ENCODE assay signal across 18 cellular contexts in the genomic region with DNA sequence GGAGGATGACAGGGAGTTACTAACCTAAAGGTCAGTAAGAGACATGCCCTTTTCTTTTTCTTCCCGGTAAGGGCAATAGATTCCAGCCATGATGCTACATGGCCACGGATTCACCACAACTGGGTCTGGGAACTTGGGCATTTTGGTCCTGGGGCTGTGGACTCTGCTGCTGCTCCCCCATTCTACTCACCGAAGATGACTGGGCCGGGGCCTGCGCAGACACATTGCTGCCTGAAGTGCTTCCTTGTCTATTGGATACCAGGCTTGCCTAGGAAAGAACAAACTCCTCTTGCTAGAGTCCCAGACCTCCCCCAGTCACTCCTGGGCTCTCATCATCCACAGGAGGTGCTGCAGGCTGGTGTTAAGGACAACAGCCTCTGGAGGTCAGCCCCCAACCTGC. TPM values are rescaled to one million over a fixed set of nuclear protein-coding genes. Genes with fewer than 3 reads are reported as not detected.
DNase-seq lines count a peak whose midpoint lies in the region; ATAC-seq and TF ChIP-seq lines count a peak whose summit lies in the region.
"Had no signal": no experiment of that assay in that cellular context is flagged by ENCODE, and none has a peak within 500 bp of the region (broad histone marks: within the 10 kb centered on the region; RNA-seq: fewer than 3 reads in every experiment).

No MANE protein-coding gene starts in this region.

- H2BK15ac ChIP-seq in IMR-90 (ENCODE audit: low read depth, low read length) = no peak overlapping the region
- no peak overlapping the region for H2BK15ac ChIP-seq in neuronal stem cell (ENCODE audit: low read length)

- peak overlapping the region; percentile 1 for H2BK12ac ChIP-seq in neuronal stem cell (ENCODE audit: low read length)

- H3K4me3 ChIP-seq in left ventricle myocardium inferior (no peak overlapping the region), IMR-90 (ENCODE audit: insufficient read depth, low read depth, low read length) (no peak overlapping the region), adipocyte (ENCODE audit: low read length) (no peak overlapping the region), neuronal stem cell (ENCODE audit: low read length in 2 of 2) (no peak overlapping the region), vagina (no peak overlapping the region)
- H3K4me3 ChIP-seq: HAP-1 had no signal

- H2BK120ac ChIP-seq in IMR-90 (ENCODE audit: low read depth, low read length) = no peak overlapping the region
- H2BK120ac ChIP-seq in neuronal stem cell (ENCODE audit: low read depth, low read length) = no peak overlapping the region

- H3K4me1 ChIP-seq in left ventricle myocardium inferior (peaks cover 65% of the 10 kb centered on the region), IMR-90 (ENCODE audit: control insufficient read depth, insufficient read depth, low read length) (peaks cover 26% of the 10 kb centered on the region), adipocyte (ENCODE audit: control insufficient read depth, insufficient read depth, low read length) (peaks cover 40% of the 10 kb centered on the region), neuronal stem cell (ENCODE audit: control insufficient read depth in 2 of 2, insufficient read depth in 1 of 2, low read depth in 1 of 2, low read length in 2 of 2) (peaks cover 24 to 26% of the 10 kb centered on the region in 2 donors), vagina (peaks cover 23% of the 10 kb centered on the region)
- H3K4me1 ChIP-seq: HAP-1 had no signal

- peaks cover 0 to 4% of the 10 kb centered on the region in 2 experiments; a peak in 2 of 4 replicates for H3K79me1 ChIP-seq in IMR-90 (ENCODE audit: low read depth in 1 of 2, low read length in 2 of 2)
- no peaks in the 10 kb centered on the region for H3K79me1 ChIP-seq in neuronal stem cell (ENCODE audit: low read depth, low read length)

- no peak for ATAC-seq in Right ventricle myocardium superior (ENCODE audit: poor library complexity)
- ATAC-seq in IMR-90 (ENCODE audit: low read depth) = no peak

- H3K27me3 ChIP-seq in left ventricle myocardium inferior (ENCODE audit: low read depth) = no peaks in the 10 kb centered on the region
- H3K27me3 ChIP-seq in IMR-90 (ENCODE audit: control insufficient read depth, insufficient read depth, low read length) = no peaks in the 10 kb centered on the region
- no peaks in the 10 kb centered on the region for H3K27me3 ChIP-seq in adipocyte (replicated peaks; ENCODE audit: control insufficient read depth, insufficient read depth, low read length)
- no peaks in the 10 kb centered on the region for H3K27me3 ChIP-seq in neuronal stem cell (ENCODE audit: control insufficient read depth in 3 of 3, insufficient read depth in 3 of 3, low read depth in 1 of 3, low read length in 3 of 3)
- H3K27me3 ChIP-seq in vagina = no peaks in the 10 kb centered on the region

- intact Hi-C loops in left ventricle myocardium inferior (cut with micrococcal nuclease) (loop anchor here (10.0 kb wide), 1 partner anchor 84 kb away; no protein-coding TSS in a partner anchor), Right ventricle myocardium superior (cut with DNase I) (no loop called here), IMR-90 (cut with micrococcal nuclease) (loop anchor here (5.0 kb wide), 1 partner anchor 241 kb away; no protein-coding TSS in a partner anchor), vagina (cut with DNase I) (no loop called here)

- H3K9me1 ChIP-seq in IMR-90 (ENCODE audit: insufficient read depth, low read length) = peaks cover 17% of the 10 kb centered on the region

- H3K9me3 ChIP-seq in left ventricle myocardium inferior (replicated peaks) = no peaks in the 10 kb centered on the region
- no peaks in the 10 kb centered on the region for H3K9me3 ChIP-seq in IMR-90 (ENCODE audit: control insufficient read depth, insufficient read depth, low read length)
- no peaks in the 10 kb centered on the region for H3K9me3 ChIP-seq in adipocyte (ENCODE audit: control insufficient read depth, low read length)
- no peaks in the 10 kb centered on the region for H3K9me3 ChIP-seq in neuronal stem cell (replicated peaks in 1 of 2; ENCODE audit: control insufficient read depth in 2 of 2, insufficient read depth in 1 of 2, low read depth in 1 of 2, low read length in 2 of 2)
- no peaks in the 10 kb centered on the region for H3K9me3 ChIP-seq in vagina
- H3K9me3 ChIP-seq: HAP-1 had no signal

- no peak for TF ChIP-seq CTCF in left ventricle myocardium inferior (IDR thresholded peaks at IDR 0.05; ENCODE audit: borderline replicate concordance)
- no peak for TF ChIP-seq CTCF in IMR-90 (conservative IDR thresholded peaks at IDR 0.05; ENCODE audit: low read depth, low read length)
- no peak for TF ChIP-seq CTCF in vagina (IDR thresholded peaks at IDR 0.05)

- H4K5ac ChIP-seq in IMR-90 (ENCODE audit: low read depth, low read length) = no peak overlapping the region

- H4K20me1 ChIP-seq in IMR-90 (ENCODE audit: insufficient read depth, low read length) = no peaks in the 10 kb centered on the region; the same call in 1 of the 2 replicates

- H3K23ac ChIP-seq in IMR-90 (ENCODE audit: low read depth, low read length) = no peak overlapping the region
- H3K23ac ChIP-seq in neuronal stem cell (ENCODE audit: low read depth, low read length, poor library complexity) = no peak overlapping the region

- TF ChIP-seq POLR2A in IMR-90 (IDR thresholded peaks at IDR 0.05; ENCODE audit: low read depth, low read length) (no peak), vagina (IDR thresholded peaks at IDR 0.05) (no peak)

- WGBS in IMR-90 (ENCODE audit: extremely low coverage in 2 of 2, insufficient read length in 1 of 2), 2 experiments = 92% methylated on average over 2 of the region's 5 CpGs; no CpG with 5 or more reads in 1 of the 2 experiments
- no CpG with 5 or more reads among the region's 5 CpGs for WGBS in neuronal stem cell (ENCODE audit: extremely low coverage in 2 of 2, insufficient read length in 2 of 2, insufficient replicate concordance in 1 of 2), 2 donors

- no peak overlapping the region for H3K14ac ChIP-seq in IMR-90 (replicated peaks; ENCODE audit: low read depth, low read length)
- no peak overlapping the region for H3K14ac ChIP-seq in neuronal stem cell (ENCODE audit: low read length)

- no peak for TF ChIP-seq RAD21 in IMR-90 (IDR thresholded peaks at IDR 0.05; ENCODE audit: low read length)

- H2BK5ac ChIP-seq in IMR-90 (ENCODE audit: low read depth, low read length, poor library complexity, severe bottlenecking) = no peak overlapping the region
- peak overlapping the region; percentile 69 for H2BK5ac ChIP-seq in neuronal stem cell (ENCODE audit: low read length)

- no peak overlapping the region for H3K56ac ChIP-seq in IMR-90 (ENCODE audit: extremely low read depth, insufficient read depth, low read length)

- in situ Hi-C loops in IMR-90 (cut with MboI; ENCODE audit: low sequenced_read_pairs) = no loop called here

- BruUV-seq in IMR-90 (replicated peaks; lab: Mats Ljungman, UMichigan) = no TSS peak

- H3K9ac ChIP-seq in IMR-90 (ENCODE audit: low read depth, low read length) (no peak overlapping the region), adipocyte (ENCODE audit: low read length) (peak overlapping the region; percentile 11), neuronal stem cell (ENCODE audit: low read depth, low read length, poor library complexity) (no peak overlapping the region)

- no peak overlapping the region for H3K4me2 ChIP-seq in IMR-90 (ENCODE audit: low read depth, low read length)
- H3K4me2 ChIP-seq in neuronal stem cell (ENCODE audit: insufficient read depth, low read length, poor library complexity, severe bottlenecking) = no peak overlapping the region

- no peak overlapping the region for H2AK5ac ChIP-seq in IMR-90 (ENCODE audit: low read depth, low read length)
- no peak overlapping the region for H2AK5ac ChIP-seq in neuronal stem cell (ENCODE audit: low read depth, low read length)

- H2AK9ac ChIP-seq in IMR-90 (replicated peaks; ENCODE audit: low read depth, low read length, poor library complexity) = peak overlapping the region; percentile 55

- POLR2A ChIA-PET in IMR-90 (lab: Charles Lee; ENCODE audit: unreplicated experiment) = no interaction called here

- H3K36me3 ChIP-seq in left ventricle myocardium inferior (peaks cover 16% of the 10 kb centered on the region), IMR-90 (ENCODE audit: control insufficient read depth, insufficient read depth, low read length) (peaks cover 10% of the 10 kb centered on the region; the same call in 1 of the 2 replicates), adipocyte (ENCODE audit: control insufficient read depth, insufficient read depth, low read length, severe bottlenecking) (peaks cover 30% of the 10 kb centered on the region), neuronal stem cell (replicated peaks in 1 of 2; ENCODE audit: control insufficient read depth in 2 of 2, insufficient read depth in 2 of 2, low read length in 2 of 2) (peaks cover 0 to 4% of the 10 kb centered on the region in 2 donors), vagina (no peaks in the 10 kb centered on the region)
- H3K36me3 ChIP-seq: HAP-1 had no signal

- dilution Hi-C loops in IMR-90 (cut with HindIII; ENCODE audit: low sequenced_read_pairs, unreplicated experiment) = no loop called here

- H2AFZ ChIP-seq in IMR-90 (replicated peaks; ENCODE audit: low read length, poor library complexity) (no peak overlapping the region), neuronal stem cell (ENCODE audit: low read length) (no peak overlapping the region)

- CTCF ChIA-PET in IMR-90 (lab: Yijun Ruan, JAX) = interaction anchor here (3.0 kb wide), 1 partner anchor 75 kb away, joined by 10 read pairs; no protein-coding TSS in a partner anchor

- no peak for DNase-seq in left ventricle myocardium inferior
- no peak for DNase-seq in Right ventricle myocardium superior
- no peak for DNase-seq in IMR-90
- no peak for DNase-seq in adipocyte (ENCODE audit: low read depth)
- no peak for DNase-seq in neuronal stem cell (ENCODE audit: low spot score)
- no peak for DNase-seq in T-helper 1 cell
- DNase-seq in stimulated activated naive CD4-positive, alpha-beta T cell treated with Interleukin-2 at 50 U/mL for 16 hours (lab: John Stamatoyannopoulos, UW) = no peak
- DNase-seq in vagina (ENCODE audit: extremely low spot score in 2 of 2) = no peak
- DNase-seq: Calu3; CD4-positive, alpha-beta memory T cell; COR-L47; DMS53; DND-41; GOT3 had no signal

- no peak overlapping the region for H4K91ac ChIP-seq in IMR-90 (ENCODE audit: insufficient read depth, low read depth, low read length)
- H4K91ac ChIP-seq in neuronal stem cell (ENCODE audit: low read depth, low read length, poor library complexity) = no peak overlapping the region

- H2BK20ac ChIP-seq in IMR-90 (ENCODE audit: low read depth, low read length) = no peak overlapping the region

- H3K27ac ChIP-seq in left ventricle myocardium inferior (replicated peaks) = peak overlapping the region; percentile 69
- no peak overlapping the region for H3K27ac ChIP-seq in IMR-90 (ENCODE audit: insufficient read depth, low read length)
- H3K27ac ChIP-seq in neuronal stem cell (replicated peaks; ENCODE audit: low read length) = no peak overlapping the region
- H3K27ac ChIP-seq in vagina = no peak overlapping the region

- no peak overlapping the region for H3K18ac ChIP-seq in IMR-90 (ENCODE audit: low read depth, low read length)
- H3K18ac ChIP-seq in neuronal stem cell (ENCODE audit: low read length) = no peak overlapping the region

- H3K4ac ChIP-seq in IMR-90 (ENCODE audit: low read depth, low read length) (0 out of 2 replicates have a peak overlapping the region, but pooled peaks have one; percentile 24), neuronal stem cell (ENCODE audit: low read length) (no peak overlapping the region)

- H4K8ac ChIP-seq in IMR-90 (ENCODE audit: low read depth in 2 of 2, low read length in 2 of 2) = 0 out of 4 replicates have a peak overlapping the region, but pooled peaks of 1 of the 2 experiments have one; percentile 24
- H4K8ac ChIP-seq in neuronal stem cell (ENCODE audit: low read depth, low read length) = no peak overlapping the region

RNA-seq across cellular contexts. Expression of gene A3GALT2, which starts 49.9 kb away (rescaled TPM):
- total RNA-seq in left ventricle myocardium inferior = not detected
- not detected for total RNA-seq in Right ventricle myocardium superior
- not detected in 2 replicates for total RNA-seq in IMR-90 (2012; rRNA removed)
- not detected in 2 replicates for polyA plus RNA-seq in IMR-90 (2012; rRNA removed)
- not detected in 2 replicates for polyA plus RNA-seq in IMR-90 (2012; cell fraction: cytosol; rRNA removed)
- 0.23 and 1.2 TPM in 2 replicates for polyA plus RNA-seq in IMR-90 (2012; cell fraction: nucleus; rRNA removed; ENCODE audit: low replicate concordance)
- polyA plus RNA-seq in neuronal stem cell (2013, experiment 1 of 2) = not detected
- not detected for polyA plus RNA-seq in neuronal stem cell (2013, experiment 2 of 2)
- total RNA-seq in vagina = not detected
- total RNA-seq: A172; Calu3; CD4-positive, alpha-beta memory T cell; HFFc6 had no signal
- polyA plus RNA-seq: BJ; CD4-positive, alpha-beta memory T cell had no signal

Comparison
In these comparisons a context has a peak if more than half of its experiments do, and no peak if none do; other contexts are left out.
1. intact Hi-C loops: an anchor here in left ventricle myocardium inferior (10.0 kb wide) and IMR-90 (5.0 kb wide); none called in Right ventricle myocardium superior and vagina.